Comparison of ENCODE assay signal across 1 cellular context in the genomic region with DNA sequence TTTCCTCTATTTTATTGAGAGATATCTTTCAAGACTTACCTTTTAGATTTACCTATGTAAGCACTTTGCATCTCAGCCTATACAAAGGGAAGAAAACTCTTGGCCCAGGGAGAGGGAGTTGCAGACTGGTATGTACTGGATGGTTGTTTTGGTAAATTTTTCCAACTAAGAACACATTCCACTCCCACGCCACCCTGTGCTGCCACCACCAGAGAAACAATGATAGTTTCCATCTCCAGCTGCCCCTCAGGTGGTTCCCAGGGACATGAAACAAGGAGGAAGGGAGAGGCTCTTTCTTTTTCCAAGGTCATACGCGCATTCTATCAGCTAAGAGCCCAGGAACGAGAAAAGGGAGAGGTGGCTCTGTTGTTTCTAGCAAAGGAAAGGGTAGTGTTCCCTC.
TF ChIP-seq lines count a peak whose summit lies in the region.

No MANE protein-coding gene starts in this region.

TF ChIP-seq in K562, 482 proteins besides CTCF, POLR2A, EP300 and RAD21 (continued from another document):
- TF ChIP-seq, protein P1, sequence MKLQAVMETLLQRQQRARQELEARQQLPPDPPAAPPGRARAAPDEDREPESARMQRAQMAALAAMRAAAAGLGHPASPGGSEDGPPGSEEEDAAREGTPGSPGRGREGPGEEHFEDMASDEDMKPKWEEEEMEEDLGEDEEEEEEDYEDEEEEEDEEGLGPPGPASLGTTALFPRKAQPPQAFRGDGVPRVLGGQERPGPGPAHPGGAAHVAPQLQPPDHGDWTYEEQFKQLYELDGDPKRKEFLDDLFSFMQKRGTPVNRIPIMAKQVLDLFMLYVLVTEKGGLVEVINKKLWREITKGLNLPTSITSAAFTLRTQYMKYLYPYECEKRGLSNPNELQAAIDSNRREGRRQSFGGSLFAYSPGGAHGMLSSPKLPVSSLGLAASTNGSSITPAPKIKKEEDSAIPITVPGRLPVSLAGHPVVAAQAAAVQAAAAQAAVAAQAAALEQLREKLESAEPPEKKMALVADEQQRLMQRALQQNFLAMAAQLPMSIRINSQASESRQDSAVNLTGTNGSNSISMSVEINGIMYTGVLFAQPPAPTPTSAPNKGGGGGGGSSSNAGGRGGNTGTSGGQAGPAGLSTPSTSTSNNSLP (IDR thresholded peaks at IDR 0.05; ENCODE audit: borderline replicate concordance, low read depth, low read length) = no peak
- TF ChIP-seq, protein P2, sequence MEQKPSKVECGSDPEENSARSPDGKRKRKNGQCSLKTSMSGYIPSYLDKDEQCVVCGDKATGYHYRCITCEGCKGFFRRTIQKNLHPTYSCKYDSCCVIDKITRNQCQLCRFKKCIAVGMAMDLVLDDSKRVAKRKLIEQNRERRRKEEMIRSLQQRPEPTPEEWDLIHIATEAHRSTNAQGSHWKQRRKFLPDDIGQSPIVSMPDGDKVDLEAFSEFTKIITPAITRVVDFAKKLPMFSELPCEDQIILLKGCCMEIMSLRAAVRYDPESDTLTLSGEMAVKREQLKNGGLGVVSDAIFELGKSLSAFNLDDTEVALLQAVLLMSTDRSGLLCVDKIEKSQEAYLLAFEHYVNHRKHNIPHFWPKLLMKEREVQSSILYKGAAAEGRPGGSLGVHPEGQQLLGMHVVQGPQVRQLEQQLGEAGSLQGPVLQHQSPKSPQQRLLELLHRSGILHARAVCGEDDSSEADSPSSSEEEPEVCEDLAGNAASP (IDR thresholded peaks at IDR 0.05) = no peak
- TF ChIP-seq ZNF316 (IDR thresholded peaks at IDR 0.05) = 0 out of 2 replicates have a peak, but pooled peaks have one; percentile 4
- TF ChIP-seq, protein P3, sequence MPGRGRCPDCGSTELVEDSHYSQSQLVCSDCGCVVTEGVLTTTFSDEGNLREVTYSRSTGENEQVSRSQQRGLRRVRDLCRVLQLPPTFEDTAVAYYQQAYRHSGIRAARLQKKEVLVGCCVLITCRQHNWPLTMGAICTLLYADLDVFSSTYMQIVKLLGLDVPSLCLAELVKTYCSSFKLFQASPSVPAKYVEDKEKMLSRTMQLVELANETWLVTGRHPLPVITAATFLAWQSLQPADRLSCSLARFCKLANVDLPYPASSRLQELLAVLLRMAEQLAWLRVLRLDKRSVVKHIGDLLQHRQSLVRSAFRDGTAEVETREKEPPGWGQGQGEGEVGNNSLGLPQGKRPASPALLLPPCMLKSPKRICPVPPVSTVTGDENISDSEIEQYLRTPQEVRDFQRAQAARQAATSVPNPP (IDR thresholded peaks at IDR 0.05; ENCODE audit: borderline replicate concordance, insufficient read depth, insufficient read length) = no peak
